ENCODE assay signal across 11 cellular contexts in the genomic region with DNA sequence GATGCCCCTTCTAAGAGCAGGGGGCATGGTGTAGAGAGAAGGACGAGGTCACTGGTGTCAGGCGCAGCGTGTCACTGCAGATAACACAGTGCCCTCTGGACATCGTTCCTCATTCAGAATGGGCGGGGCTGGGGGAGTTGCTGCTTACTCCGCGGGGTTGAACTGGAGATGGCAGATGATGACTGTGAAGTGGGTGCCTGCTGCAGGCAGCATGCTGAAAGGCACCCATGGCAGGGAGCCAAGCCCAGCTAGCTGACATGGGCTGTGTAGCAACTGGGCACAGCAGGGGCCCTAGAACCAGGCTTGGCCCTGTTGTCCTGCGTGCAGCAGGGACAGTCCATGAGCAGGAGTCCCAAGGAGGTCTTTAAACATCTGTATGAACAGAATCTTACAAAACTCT. TPM values are rescaled to one million over a fixed set of nuclear protein-coding genes. Genes with fewer than 3 reads are reported as not detected.
"Had no signal": no experiment of that assay in that cellular context is flagged by ENCODE, and none has a peak within 500 bp of the region (broad histone marks: within the 10 kb centered on the region; RNA-seq: fewer than 3 reads in every experiment).

No MANE protein-coding gene starts in this region.

RNA-seq across cellular contexts. Expression of a gene that starts 4.3 kb away (rescaled TPM):
- total RNA-seq: activated CD8-positive, alpha-beta memory T cell treated with anti-CD3 and anti-CD28 coated beads for 36 hours; activated T-cell treated with anti-CD3 and anti-CD28 coated beads, Interleukin-2, amount 50 U/mL, for 4 hours; activated T-helper 2 cell treated with anti-CD3 and anti-CD28 coated beads, Interferon-gamma antibody, Interleukin-2, Interleukin-4, amounts not matched to agents 10 μg/mL and 5 μg/mL and 100 μg/mL, durations not matched to agents 14 hours and 24 hours and 36 hours; breast epithelium; colonic mucosa; endothelial cell of umbilical vein; esophagus squamous epithelium; lung microvascular endothelial cell; natural killer cell treated with Interleukin-12 subunit alpha and Interleukin-12 subunit beta and Interleukin-15 and Interleukin-18, amount 100 ng/mL, for 72 hours; T-cell had no signal
- polyA plus RNA-seq: endothelial cell of umbilical vein, keratinocyte had no signal
